In the genomic region with DNA sequence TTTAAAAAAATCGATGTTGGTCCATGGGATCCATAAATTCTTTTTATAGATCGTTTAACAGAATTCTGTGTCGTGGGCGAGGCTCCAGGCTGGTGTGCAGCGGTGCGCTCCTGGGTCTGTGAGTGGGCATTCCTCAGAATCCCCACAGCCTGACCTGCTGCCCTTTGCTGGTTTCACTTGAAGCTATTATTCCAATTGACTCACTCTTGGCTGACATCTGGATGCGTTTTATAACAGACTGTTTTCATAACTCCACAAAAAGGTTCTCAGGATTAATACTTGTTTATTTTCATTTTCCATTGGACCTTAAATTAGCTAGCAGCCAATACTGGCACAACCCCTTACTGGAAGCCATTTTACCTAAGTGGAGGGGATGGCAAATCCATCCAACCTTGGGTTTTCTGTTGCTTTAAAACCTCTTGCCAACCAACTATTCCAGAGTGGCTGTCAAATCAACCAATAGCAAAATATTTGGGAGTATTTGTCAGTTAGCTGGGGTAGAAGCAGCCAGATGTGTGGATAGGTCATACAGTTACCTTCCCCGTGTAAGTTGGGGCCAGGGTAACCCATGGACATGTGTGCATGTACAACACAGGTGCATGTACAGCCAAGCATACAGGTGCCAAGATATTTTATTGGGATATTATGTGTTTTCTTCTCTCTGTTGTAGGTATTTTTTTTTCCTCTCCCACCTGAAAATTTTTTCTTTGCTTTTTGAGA, we compare ENCODE assay signal across 14 cellular contexts.
DNase-seq lines count a peak whose midpoint lies in the region; ATAC-seq and TF ChIP-seq lines count a peak whose summit lies in the region.
"Had no signal": no experiment of that assay in that cellular context is flagged by ENCODE, and none has a peak within 500 bp of the region (broad histone marks: within the 10 kb centered on the region; RNA-seq: fewer than 3 reads in every experiment).

No MANE protein-coding gene starts in this region.

- no peaks in the 10 kb centered on the region for H3K27me3 Mint-ChIP-seq in chondrocyte (ENCODE audit: low read depth)

- peak overlapping the region; percentile 94 for H3K27ac Mint-ChIP-seq in chondrocyte (ENCODE audit: unreplicated experiment)

- no peak overlapping the region for H3K4me3 ChIP-seq in AG04450 (ENCODE audit: low read depth, low read length)
- H3K4me3 ChIP-seq: cardiac muscle cell had no signal

- no peaks in the 10 kb centered on the region for H3K9me3 ChIP-seq in AG04450 (ENCODE audit: control insufficient read depth, insufficient read depth, low read length)

- POLR2A ChIA-PET in AG04450 (lab: Yijun Ruan, JAX) = interaction anchor here (0.6 to 1.2 kb wide), 3 partner anchors 53 to 153 kb away, joined by 3 to 4 read pairs (median 3); no protein-coding TSS in a partner anchor

- no peaks in the 10 kb centered on the region for H3K36me3 Mint-ChIP-seq in chondrocyte (ENCODE audit: low read depth)

- H3K27ac ChIP-seq in AG04450 (ENCODE audit: low read depth, low read length) = no peak overlapping the region
- H3K27ac ChIP-seq: C4-2B, cardiac muscle cell had no signal

- peaks cover 58% of the 10 kb centered on the region for H3K4me1 Mint-ChIP-seq in chondrocyte (ENCODE audit: low read depth)

- CTCF ChIA-PET in AG04450 (lab: Charles Lee) = no interaction called here

- DNase-seq in AG04450 (ENCODE audit: low read depth, low spot score) (peak; percentile 79), HS-27A (ENCODE audit: low read depth) (peak; percentile 62), chondrocyte (ENCODE audit: low spot score) (no peak), lung microvascular endothelial cell (ENCODE audit: low read depth in 2 of 2) (peak; percentile 25 to 81), LoVo (ENCODE audit: low spot score) (no peak), NCI-H2081 (lab: John Stamatoyannopoulos, UW) (no peak), SK-N-DZ (ENCODE audit: low spot score) (no peak)
- DNase-seq: activated CD8-positive, alpha-beta memory T cell treated with anti-CD3 and anti-CD28 coated beads, Interleukin-2, amount 50 U/mL, for 4 hours; NCI-H146; NK-92 treated with Interleukin-12 subunit alpha and Interleukin-12 subunit beta, amount 100 ng/mL, for 24 hours; T-helper 9 cell had no signal

- H3K9me3 Mint-ChIP-seq in chondrocyte (ENCODE audit: low read depth) = no peaks in the 10 kb centered on the region

- no peak for ATAC-seq in HG02852 (IDR thresholded peaks at IDR 0.05; ENCODE audit: unreplicated experiment)

- no peak overlapping the region for H3K4me3 Mint-ChIP-seq in chondrocyte (ENCODE audit: unreplicated experiment)

- H3K27me3 ChIP-seq in AG04450 (ENCODE audit: control insufficient read depth, insufficient read depth, low read length) = peaks cover 3% of the 10 kb centered on the region
- H3K27me3 ChIP-seq: cardiac muscle cell had no signal

- TF ChIP-seq CTCF in AG04450 (IDR thresholded peaks at IDR 0.05; ENCODE audit: low read depth, low read length) (no peak), chondrocyte (IDR thresholded peaks at IDR 0.05) (no peak)

Comparison
In these comparisons a context has a peak if more than half of its experiments do, and no peak if none do; other contexts are left out.
1. DNase-seq: peak in AG04450 (single experiment), HS-27A (single experiment) and lung microvascular endothelial cell (2 of 2); none in chondrocyte (single experiment), LoVo (single experiment), NCI-H2081 (0 of 2) and SK-N-DZ (single experiment).